Comparison of ENCODE assay signal across 12 cellular contexts in the genomic region with DNA sequence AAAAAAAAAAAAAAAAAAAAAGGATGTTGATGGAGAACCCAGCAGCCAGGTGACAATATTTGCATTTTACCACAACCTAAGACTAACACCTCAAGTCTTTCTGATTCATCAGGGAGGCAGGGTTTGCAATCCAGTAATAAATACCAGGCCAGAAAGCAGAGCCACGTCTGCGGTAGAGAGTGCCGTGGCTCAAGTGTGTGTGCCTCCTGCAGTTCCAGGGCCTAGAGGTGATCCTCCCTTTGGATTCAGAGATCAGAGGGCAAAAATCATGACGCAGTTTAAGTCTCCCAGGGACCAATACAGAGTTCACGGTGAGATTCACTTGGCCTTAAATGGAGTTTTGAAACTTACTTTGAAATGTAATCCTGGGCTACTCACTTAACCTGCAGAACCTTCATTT. TPM values are rescaled to one million over a fixed set of nuclear protein-coding genes. Genes with fewer than 3 reads are reported as not detected.
DNase-seq lines count a peak whose midpoint lies in the region; ATAC-seq, FAIRE-seq and TF ChIP-seq lines count a peak whose summit lies in the region.
"Had no signal": no experiment of that assay in that cellular context is flagged by ENCODE, and none has a peak within 500 bp of the region (broad histone marks: within the 10 kb centered on the region; RNA-seq: fewer than 3 reads in every experiment).

No MANE protein-coding gene starts in this region.

- H3K4me1 ChIP-seq in A549, result peaks cover 17% of the 10 kb centered on the region
- peaks cover 0 to 5% of the 10 kb centered on the region in 2 donors for H3K4me1 ChIP-seq in ascending aorta
- H3K4me1 ChIP-seq in kidney (ENCODE audit: control insufficient read depth in 1 of 2, insufficient read depth in 1 of 2, low read depth in 1 of 2, low read length in 2 of 2), result peaks cover 0 to 9% of the 10 kb centered on the region in 2 donors

- FAIRE-seq in A549 (lab: Jason Lieb, UNC) (no peak), kidney (lab: Jason Lieb, UNC) (no peak)

- no peak for TF ChIP-seq POLR2A in A549 (IDR thresholded peaks at IDR 0.05; ENCODE audit: low read length)

- H3K36me3 ChIP-seq in ascending aorta (peaks cover under 1 to 6% of the 10 kb centered on the region in 2 donors), kidney (ENCODE audit: control insufficient read depth in 1 of 2, insufficient read depth in 2 of 2, low read length in 2 of 2) (peaks cover 0 to 2% of the 10 kb centered on the region in 2 donors)

- DNase-seq in A549 (ENCODE audit: low read depth in 1 of 2, low spot score in 1 of 2) (no peak), HFFc6 (no peak), ascending aorta (ENCODE audit: low spot score in 2 of 2) (no peak), kidney (no peak), HEK293T (ENCODE audit: extremely low spot score) (no peak), GM10248 (ENCODE audit: extremely low spot score) (no peak), WTC11 (ENCODE audit: low spot score) (no peak)
- DNase-seq: C1 segment of cervical spinal cord, NCI-H1105, NCI-H69, spleen had no signal

- ATAC-seq in A549, result no peak
- ATAC-seq in stimulated activated memory B cell treated with anti-CD40 and anti-IgM and Interleukin-4, amounts not matched to agents 10 μg/mL and 1 μg/mL and 100 μg/mL, for 72 hours, result no peak
- ATAC-seq in WTC11, result no peak

- no peak for TF ChIP-seq EP300 in A549 (IDR thresholded peaks at IDR 0.05)

- no peak overlapping the region for H3K9ac ChIP-seq in kidney (ENCODE audit: low read length in 2 of 2)

- POLR2A ChIA-PET in A549 (lab: Yijun Ruan, JAX), result no interaction called here
- POLR2A ChIA-PET in HEK293T (lab: Yijun Ruan, JAX), result no interaction called here
- POLR2A ChIA-PET in GM10248 (lab: Yijun Ruan, JAX), result no interaction called here
- POLR2A ChIA-PET in WTC11 (lab: Charles Lee), result interaction anchor here (1.2 kb wide), 1 partner anchor 117 kb away, joined by 3 read pairs; a partner anchor contains a TSS

- no peaks in the 10 kb centered on the region for H3K27me3 Mint-ChIP-seq in HFFc6 (ENCODE audit: insufficient read depth)
- no peaks in the 10 kb centered on the region for H3K27me3 Mint-ChIP-seq in stimulated activated memory B cell treated with anti-CD40 and anti-IgM and Interleukin-4, amounts not matched to agents 10 μg/mL and 1 μg/mL and 100 μg/mL, for 72 hours
- H3K27me3 Mint-ChIP-seq in WTC11 (ENCODE audit: low read depth), result no peaks in the 10 kb centered on the region

- H3K27me3 ChIP-seq in ascending aorta, result no peaks in the 10 kb centered on the region
- H3K27me3 ChIP-seq: spleen had no signal

- H3K4me3 Mint-ChIP-seq in HFFc6 (peak overlapping the region; percentile 50), WTC11 (no peak overlapping the region)
- H3K4me3 Mint-ChIP-seq in stimulated activated memory B cell treated with anti-CD40 and anti-IgM and Interleukin-4, amounts not matched to agents 10 μg/mL and 1 μg/mL and 100 μg/mL, for 72 hours, result no peak overlapping the region

- H3K9me3 Mint-ChIP-seq in HFFc6, result no peaks in the 10 kb centered on the region
- H3K9me3 Mint-ChIP-seq in stimulated activated memory B cell treated with anti-CD40 and anti-IgM and Interleukin-4, amounts not matched to agents 10 μg/mL and 1 μg/mL and 100 μg/mL, for 72 hours, result no peaks in the 10 kb centered on the region
- no peaks in the 10 kb centered on the region for H3K9me3 Mint-ChIP-seq in WTC11

- H3K27ac ChIP-seq in A549, result peak overlapping the region; percentile 63 to 71; a peak in 3 of 6 replicates
- H3K27ac ChIP-seq in ascending aorta, result peak overlapping the region; percentile 47 to 49
- H3K27ac ChIP-seq in kidney (ENCODE audit: low read depth in 2 of 2, low read length in 2 of 2), result peak overlapping the region; percentile 59 to 66

- no peak overlapping the region for H3K4me2 ChIP-seq in A549

- H3K4me3 ChIP-seq in A549, result no peak overlapping the region
- H3K4me3 ChIP-seq in ascending aorta, result no peak overlapping the region
- H3K4me3 ChIP-seq in kidney (ENCODE audit: low read length in 2 of 2), result no peak overlapping the region
- H3K4me3 ChIP-seq: spleen had no signal

- H3K9me3 ChIP-seq in A549, result no peaks in the 10 kb centered on the region
- no peaks in the 10 kb centered on the region for H3K9me3 ChIP-seq in ascending aorta
- no peaks in the 10 kb centered on the region for H3K9me3 ChIP-seq in kidney (ENCODE audit: control insufficient read depth in 1 of 2, low read length in 2 of 2)
- H3K9me3 ChIP-seq: spleen had no signal

- TF ChIP-seq CTCF in A549 (IDR thresholded peaks at IDR 0.05) (no peak), HFFc6 (IDR thresholded peaks at IDR 0.05) (no peak), ascending aorta (IDR thresholded peaks at IDR 0.05) (no peak), kidney (IDR thresholded peaks at IDR 0.05; ENCODE audit: borderline replicate concordance, extremely low read depth, insufficient read depth) (no peak), GM10248 (IDR thresholded peaks at IDR 0.05; ENCODE audit: control extremely low read depth, extremely low read depth, low read depth, missing control alignments) (no peak), WTC11 (IDR thresholded peaks at IDR 0.05) (no peak)

- 87% methylated on average over 5 of the region's 5 CpGs for WGBS in A549 (ENCODE audit: missing lambda C conversion rate)

- peak overlapping the region; percentile 85 for H3K27ac Mint-ChIP-seq in HFFc6
- H3K27ac Mint-ChIP-seq in stimulated activated memory B cell treated with anti-CD40 and anti-IgM and Interleukin-4, amounts not matched to agents 10 μg/mL and 1 μg/mL and 100 μg/mL, for 72 hours, result no peak overlapping the region
- no peak overlapping the region; the same call in 1 of the 2 replicates for H3K27ac Mint-ChIP-seq in WTC11

- TF ChIP-seq RAD21 in A549 (conservative IDR thresholded peaks at IDR 0.05 in 1 of 2, IDR thresholded peaks at IDR 0.05 in 1 of 2), result no peak

- CTCF ChIA-PET in A549 (lab: Yijun Ruan, JAX), result interaction anchor here (0.9 kb wide), 1 partner anchor 20 kb away, joined by 3 read pairs; no protein-coding TSS in a partner anchor
- CTCF ChIA-PET in HEK293T (lab: Yijun Ruan, JAX), result no interaction called here
- CTCF ChIA-PET in GM10248 (lab: Yijun Ruan, JAX), result interaction anchor here (1.0 kb wide), 1 partner anchor 8 kb away, joined by 4 read pairs; no protein-coding TSS in a partner anchor
- CTCF ChIA-PET in WTC11 (lab: Charles Lee), result interaction anchor here (1.3 to 1.6 kb wide), 3 partner anchors 36 to 60 kb away, joined by 3 to 5 read pairs (median 3); no protein-coding TSS in a partner anchor

- peaks cover 27% of the 10 kb centered on the region for H3K36me3 Mint-ChIP-seq in HFFc6 (ENCODE audit: low read depth)
- peaks cover 49% of the 10 kb centered on the region for H3K36me3 Mint-ChIP-seq in stimulated activated memory B cell treated with anti-CD40 and anti-IgM and Interleukin-4, amounts not matched to agents 10 μg/mL and 1 μg/mL and 100 μg/mL, for 72 hours
- no peaks in the 10 kb centered on the region for H3K36me3 Mint-ChIP-seq in WTC11

- intact Hi-C loops in ascending aorta (cut with DNase I), result loop anchor here (1.0 to 5.0 kb wide), 4 partner anchors 10 to 48 kb away; a partner anchor contains a TSS
- intact Hi-C loops in kidney (cut with DNase I), result no loop called here

- H3K4me1 Mint-ChIP-seq in HFFc6 (ENCODE audit: low read depth) (peaks cover 72% of the 10 kb centered on the region), WTC11 (peaks cover 30% of the 10 kb centered on the region)
- peaks cover 14% of the 10 kb centered on the region for H3K4me1 Mint-ChIP-seq in stimulated activated memory B cell treated with anti-CD40 and anti-IgM and Interleukin-4, amounts not matched to agents 10 μg/mL and 1 μg/mL and 100 μg/mL, for 72 hours

TF ChIP-seq in A549, 52 proteins besides CTCF, POLR2A, EP300 and RAD21 (continues in another document):
- TF ChIP-seq RNF2 (IDR thresholded peaks at IDR 0.05; ENCODE audit: borderline replicate concordance, low read depth), result no peak
- TF ChIP-seq POLR2AphosphoS2 (conservative IDR thresholded peaks at IDR 0.05; ENCODE audit: low read length), result no peak
- no peak for TF ChIP-seq HOXB13 (CRISPR knock-in tag; IDR thresholded peaks at IDR 0.05; ENCODE audit: low read depth)
- no peak for TF ChIP-seq TP53 (CRISPR knock-in tag; IDR thresholded peaks at IDR 0.05)
- no peak for TF ChIP-seq SREBF2 (IDR thresholded peaks at IDR 0.05)

TF ChIP-seq in HEK293T, 16 proteins besides CTCF, POLR2A, EP300 and RAD21:
- TF ChIP-seq ARNT (IDR thresholded peaks at IDR 0.05) (no peak), FOXA1 (IDR thresholded peaks at IDR 0.05) (no peak), HDGF (IDR thresholded peaks at IDR 0.05; ENCODE audit: borderline replicate concordance) (no peak), CTBP1 (IDR thresholded peaks at IDR 0.05; ENCODE audit: borderline replicate concordance) (no peak)

TF ChIP-seq in WTC11, 78 proteins besides CTCF, POLR2A, EP300 and RAD21 (continues in another document):
- no peak for TF ChIP-seq JUN (CRISPR knock-in tag; IDR thresholded peaks at IDR 0.05)
- TF ChIP-seq ETV6 (CRISPR knock-in tag; IDR thresholded peaks at IDR 0.05), result no peak
- no peak for TF ChIP-seq ZNF219 (CRISPR knock-in tag; IDR thresholded peaks at IDR 0.05; ENCODE audit: borderline replicate concordance)
- TF ChIP-seq ZNF671 (CRISPR knock-in tag; IDR thresholded peaks at IDR 0.05), result no peak

RNA-seq across cellular contexts. Expression of a gene that starts 34.9 kb away (rescaled TPM):
- polyA plus RNA-seq in A549 (2011; rRNA removed), result 4.0 and 6.0 TPM in 2 replicates
- 3.6 and 4.8 TPM in 2 replicates for polyA plus RNA-seq in A549 (2012; cell fraction: cytosol; rRNA removed)
- polyA plus RNA-seq in A549 (2012; cell fraction: nucleus; rRNA removed), result 6.9 and 8.0 TPM in 2 replicates
- 3.9 to 5.3 TPM (median 4.6 TPM) in 3 replicates for polyA plus RNA-seq in A549 (2017; fragmentation: RNase III; extraction: RNeasy Plus Mini Kit Qiagen cat#74134 plus additional on column Dnase treatment)
- polyA minus RNA-seq in A549 (2011; rRNA and poly(A)+ RNA removed), result 7.0 and 7.4 TPM in 2 replicates
- total RNA-seq in HFFc6 (2021; fragmentation: NEBNext Ultra II Directional; extraction: Animal tissue kit (Norgen Biotek cat#: 25700)), result 10 to 100 TPM; 17.4 to 30.6 (median 27.8) TPM
- total RNA-seq in ascending aorta, result 5.7 TPM
- 36.5 TPM for total RNA-seq in kidney
- polyA plus RNA-seq in kidney (ENCODE audit: insufficient read depth, low read depth, low replicate concordance), result 35.0 TPM
- 7.2 to 9.3 TPM (median 7.5 TPM) in 3 replicates for total RNA-seq in WTC11 (2021)

RNA-seq across cellular contexts. Expression of a gene that starts 50.2 kb away (rescaled TPM):
- polyA plus RNA-seq in A549 (2011; rRNA removed) (not detected in 2 replicates), A549 (2017; fragmentation: RNase III; extraction: RNeasy Plus Mini Kit Qiagen cat#74134 plus additional on column Dnase treatment) (not detected in 3 replicates), kidney (ENCODE audit: insufficient read depth, low read depth, low replicate concordance) (111 TPM)
- not detected in 2 replicates for polyA plus RNA-seq in A549 (2012; cell fraction: cytosol; rRNA removed)
- not detected in 2 replicates for polyA plus RNA-seq in A549 (2012; cell fraction: nucleus; rRNA removed)
- polyA minus RNA-seq in A549 (2011; rRNA and poly(A)+ RNA removed), result not detected in 2 replicates
- total RNA-seq in HFFc6 (2021; fragmentation: NEBNext Ultra II Directional; extraction: Animal tissue kit (Norgen Biotek cat#: 25700)), result not detected
- total RNA-seq in ascending aorta (not detected), kidney (2.7 TPM), WTC11 (2021) (not detected in 3 replicates)
- total RNA-seq: spleen had no signal
